ENCODE assay signal across 28 cellular contexts in genomic region chr11:95684701-95685100, GRCh38.
DNase-seq lines count a peak whose midpoint lies in the region; ATAC-seq and FAIRE-seq lines count a peak whose summit lies in the region.
"Had no signal": no experiment of that assay in that cellular context is flagged by ENCODE, and none has a peak within 500 bp of the region (broad histone marks: within the 10 kb centered on the region; RNA-seq: fewer than 3 reads in every experiment).

No MANE protein-coding gene starts in this region.

- no peaks in the 10 kb centered on the region for H3K36me3 ChIP-seq in naive thymus-derived CD4-positive, alpha-beta T cell (ENCODE audit: control insufficient read depth in 2 of 3, insufficient read depth in 3 of 3, low read length in 3 of 3)
- H3K36me3 ChIP-seq: cardiac muscle cell, esophagus muscularis mucosa, left lung, thoracic aorta had no signal

- H3K4me1 Mint-ChIP-seq in T-cell = peaks cover 70 to 72% (median 70%) of the 10 kb centered on the region in 3 donors
- peaks cover 20 to 83% (median 75%) of the 10 kb centered on the region in 7 donors for H3K4me1 Mint-ChIP-seq in naive thymus-derived CD4-positive, alpha-beta T cell

- H3K4me3 Mint-ChIP-seq in T-cell = peak overlapping the region in 1 of 3 donors; percentile 58
- H3K4me3 Mint-ChIP-seq in naive thymus-derived CD4-positive, alpha-beta T cell = peak overlapping the region in 7 of 10 donors; percentile 24 to 71 (median 51)
- H3K4me3 Mint-ChIP-seq: activated CD8-positive, alpha-beta memory T cell treated with anti-CD3 and anti-CD28 coated beads, Interleukin-2, amount 10 ng/mL, durations not matched to agents 7 days and 5 days; HFFc6 had no signal

- CTCF ChIA-PET in T-cell (lab: Charles Lee) = interaction anchor here in 1 of 2 donors (1.4 kb wide), 1 partner anchor 21 kb away, joined by 7 read pairs; no protein-coding TSS in a partner anchor
- CTCF ChIA-PET in naive thymus-derived CD4-positive, alpha-beta T cell (lab: Charles Lee) = interaction anchor here (1.4 to 2.0 kb wide), 2 partner anchors 20 to 38 kb away, joined by 3 to 6 read pairs; no protein-coding TSS in a partner anchor

- no peak for ATAC-seq in T-cell (replicated peaks in 1 of 4)
- no peak for ATAC-seq in naive thymus-derived CD4-positive, alpha-beta T cell
- no peak for ATAC-seq in GM21576 (IDR thresholded peaks at IDR 0.05; ENCODE audit: unreplicated experiment)
- no peak for ATAC-seq in HG03378 (IDR thresholded peaks at IDR 0.05; ENCODE audit: unreplicated experiment)
- ATAC-seq: activated CD8-positive, alpha-beta memory T cell treated with anti-CD3 and anti-CD28 coated beads, Interleukin-2, amount 10 ng/mL, durations not matched to agents 7 days and 5 days; K562; left lung had no signal

- peak; percentile 27 for DNase-seq in stimulated activated CD4-positive, alpha-beta T cell treated with anti-CD3 and anti-CD28 coated beads, Interleukin-15, amount 100 ng/mL, for 24 hours
- DNase-seq in stimulated activated CD4-positive, alpha-beta T cell treated with anti-CD3 and anti-CD28 coated beads, Interleukin-12 subunit alpha, Interleukin-12 subunit beta, amount 100 ng/mL, for 4 hours = no peak
- no peak for DNase-seq in T-cell
- no peak for DNase-seq in naive thymus-derived CD4-positive, alpha-beta T cell
- DNase-seq in GM19239 (ENCODE audit: insufficient read length, low spot score) = no peak
- DNase-seq: activated CD8-positive, alpha-beta memory T cell treated with anti-CD3 and anti-CD28 coated beads, Interleukin-2, amount 10 ng/mL, durations not matched to agents 7 days and 5 days; activated effector memory CD4-positive, alpha-beta T cell treated with anti-CD3 and anti-CD28 coated beads, Interleukin-2, amount 50 U/mL, for 16 hours; cortex of kidney; foreskin melanocyte; GF-D8; GM23248; HFFc6; left lung; mesendoderm; NCI-H1105 treated with DMSO at 0.1 percent for 48 hours; NCI-H2081 treated with DMSO at 0.1 percent for 48 hours; NCI-H510A treated with DMSO at 0.1 percent for 48 hours; NK-92 treated with Interleukin-12 subunit alpha and Interleukin-12 subunit beta, amount 100 ng/mL, for 24 hours; nucleus accumbens; SHP77; stimulated activated CD4-positive, alpha-beta T cell treated with anti-CD3 and anti-CD28 coated beads, Interleukin-2, amount 100 ng/mL, for 24 hours had no signal

- H3K27ac ChIP-seq in naive thymus-derived CD4-positive, alpha-beta T cell (ENCODE audit: low read depth, low read length) = peak overlapping the region; percentile 60
- H3K27ac ChIP-seq: cardiac muscle cell, esophagus muscularis mucosa, GM23248, left lung, thoracic aorta had no signal

- H3K4me3 ChIP-seq in naive thymus-derived CD4-positive, alpha-beta T cell (ENCODE audit: low read length) = no peak overlapping the region
- H3K4me3 ChIP-seq: cardiac muscle cell, esophagus muscularis mucosa, GM23248, K562, left lung, skin epidermis, thoracic aorta had no signal

- H3K4me1 ChIP-seq in naive thymus-derived CD4-positive, alpha-beta T cell (ENCODE audit: control insufficient read depth in 2 of 2, insufficient read depth in 2 of 2, low read length in 2 of 2) = peaks cover 21 to 72% of the 10 kb centered on the region in 2 donors

- H3K36me3 Mint-ChIP-seq in T-cell = no peaks in the 10 kb centered on the region
- peaks cover 0 to 42% (median 0%) of the 10 kb centered on the region in 5 donors for H3K36me3 Mint-ChIP-seq in naive thymus-derived CD4-positive, alpha-beta T cell

- H3K9me3 ChIP-seq in naive thymus-derived CD4-positive, alpha-beta T cell (ENCODE audit: control insufficient read depth in 2 of 3, low read length in 3 of 3) = no peaks in the 10 kb centered on the region
- H3K9me3 ChIP-seq: esophagus muscularis mucosa, left lung, thoracic aorta had no signal

- no peak for FAIRE-seq in GM19239 (lab: Jason Lieb, UNC)
- FAIRE-seq: K562 had no signal

- H3K27me3 ChIP-seq in naive thymus-derived CD4-positive, alpha-beta T cell (ENCODE audit: control insufficient read depth in 2 of 2, insufficient read depth in 2 of 2, low read length in 2 of 2) = no peaks in the 10 kb centered on the region
- H3K27me3 ChIP-seq: cardiac muscle cell, esophagus muscularis mucosa, left lung had no signal

- peak overlapping the region; percentile 86 to 95 for H3K27ac Mint-ChIP-seq in T-cell
- peak overlapping the region in 6 of 9 donors; percentile 70 to 93 (median 85) for H3K27ac Mint-ChIP-seq in naive thymus-derived CD4-positive, alpha-beta T cell
- H3K27ac Mint-ChIP-seq: activated CD8-positive, alpha-beta memory T cell treated with anti-CD3 and anti-CD28 coated beads, Interleukin-2, amount 10 ng/mL, durations not matched to agents 7 days and 5 days; HFFc6 had no signal

- H3K9me3 Mint-ChIP-seq in T-cell = no peaks in the 10 kb centered on the region
- peaks cover 0 to 13% (median 0%) of the 10 kb centered on the region in 11 donors for H3K9me3 Mint-ChIP-seq in naive thymus-derived CD4-positive, alpha-beta T cell
- H3K9me3 Mint-ChIP-seq: HFFc6 had no signal

- intact Hi-C loops in naive thymus-derived CD4-positive, alpha-beta T cell (cut with micrococcal nuclease) = loop anchor here (5.0 to 10.0 kb wide), 3 partner anchors 127 to 570 kb away; no protein-coding TSS in a partner anchor

- H3K27me3 Mint-ChIP-seq in T-cell = no peaks in the 10 kb centered on the region
- no peaks in the 10 kb centered on the region for H3K27me3 Mint-ChIP-seq in naive thymus-derived CD4-positive, alpha-beta T cell
- H3K27me3 Mint-ChIP-seq: activated CD8-positive, alpha-beta memory T cell treated with anti-CD3 and anti-CD28 coated beads, Interleukin-2, amount 10 ng/mL, durations not matched to agents 7 days and 5 days had no signal

- POLR2A ChIA-PET in T-cell (lab: Charles Lee) = interaction anchor here (0.6 kb wide), 2 partner anchors 18 to 20 kb away, joined by 3 read pairs; no protein-coding TSS in a partner anchor
- POLR2A ChIA-PET in naive thymus-derived CD4-positive, alpha-beta T cell (lab: Charles Lee) = interaction anchor here (0.6 to 3.2 kb wide), 12 partner anchors 9 to 651 kb away, joined by 3 to 17 read pairs (median 4); partner anchors contain the start of gene SESN3
